30 cellular contexts compared by ENCODE assay signal in genomic region chr10:125865120-125865519, GRCh38. TPM values are rescaled to one million over a fixed set of nuclear protein-coding genes. Genes with fewer than 3 reads are reported as not detected.
"Had no signal": no experiment of that assay in that cellular context is flagged by ENCODE, and none has a peak within 500 bp of the region (broad histone marks: within the 10 kb centered on the region; RNA-seq: fewer than 3 reads in every experiment).

No MANE protein-coding gene starts in this region.

- H3K9me3 ChIP-seq: neutrophil, ovary, psoas muscle, spleen, suprapubic skin, testis, tibial artery, transverse colon, upper lobe of right lung, uterus had no signal

- H3K4me1 ChIP-seq: parathyroid adenoma, psoas muscle, spleen, suprapubic skin, testis, tibial artery, transverse colon, upper lobe of right lung, uterus had no signal

- H3K9ac ChIP-seq: parathyroid adenoma had no signal

- ATAC-seq: naive thymus-derived CD8-positive, alpha-beta T cell; natural killer cell treated with Interleukin-12 subunit alpha and Interleukin-12 subunit beta and Interleukin-15 and Interleukin-18, amount 100 ng/mL, for 72 hours; psoas muscle; right cardiac atrium; sciatic nerve; stimulated activated memory B cell treated with anti-CD40 and anti-IgM and Interleukin-4, amounts not matched to agents 10 μg/mL and 1 μg/mL and 100 μg/mL, for 72 hours; stimulated activated naive CD8-positive, alpha-beta T cell treated with anti-CD3 and anti-CD28 coated beads, Interleukin-15, amount 100 ng/mL, for 72 hours; stimulated activated naive CD8-positive, alpha-beta T cell treated with anti-CD3 and anti-CD28 coated beads, Interleukin-15, Interleukin-2, amounts not matched to agents 100 U/mL and 50 U/mL, for 24 hours; upper lobe of right lung had no signal

- H3K36me3 ChIP-seq: ovary, uterus had no signal

- H3K27ac ChIP-seq: neutrophil, ovary, parathyroid adenoma, psoas muscle, skin epidermis, spleen, suprapubic skin, testis, tibial artery, transverse colon, upper lobe of right lung, uterus had no signal

- H3K4me3 ChIP-seq: ovary, psoas muscle, skin epidermis, smooth muscle cell, spleen, suprapubic skin, testis, tibial artery, transverse colon, upper lobe of right lung, uterus had no signal

- DNase-seq: naive thymus-derived CD8-positive, alpha-beta T cell; nephron progenitor cell; nucleus accumbens; ovary; posterior cingulate gyrus; psoas muscle; right cardiac atrium; spleen; stimulated activated CD4-positive, alpha-beta T cell treated with anti-CD3 and anti-CD28 coated beads, Interleukin-12 subunit alpha, Interleukin-12 subunit beta, amount 100 ng/mL, for 4 hours; stimulated activated CD4-positive, alpha-beta T cell treated with anti-CD3 and anti-CD28 coated beads, Interleukin-1b, Interleukin-23, amount 100 ng/mL, for 48 hours; stimulated activated CD4-positive, alpha-beta T cell treated with anti-CD3 and anti-CD28 coated beads, Interleukin-4, amount 100 ng/mL, for 1 hour; stimulated activated CD4-positive, alpha-beta T cell treated with anti-CD3 and anti-CD28 coated beads, Interleukin-4, amount 100 ng/mL, for 4 hours; stimulated activated CD8-positive, alpha-beta memory T cell treated with anti-CD3 and anti-CD28 coated beads, Interleukin-4, amount 100 ng/mL, for 48 hours; stimulated activated naive CD4-positive, alpha-beta T cell; stimulated activated naive CD8-positive, alpha-beta T cell treated with anti-CD3 and anti-CD28 coated beads, Interleukin-15, amount 100 ng/mL, for 72 hours; stimulated activated naive CD8-positive, alpha-beta T cell treated with anti-CD3 and anti-CD28 coated beads, Interleukin-15, Interleukin-2, amounts not matched to agents 100 U/mL and 50 U/mL, for 24 hours; substantia nigra; testis; tibial artery; transverse colon; upper lobe of right lung; uterus had no signal

- H2AFZ ChIP-seq: parathyroid adenoma had no signal

- H3K27me3 ChIP-seq: neutrophil, ovary, spleen, suprapubic skin, testis, tibial artery, transverse colon, upper lobe of right lung, uterus had no signal

- H3K4me2 ChIP-seq: smooth muscle cell had no signal

RNA-seq across cellular contexts. Expression of gene FANK1, which starts 31.2 kb away (rescaled TPM):
- total RNA-seq: natural killer cell treated with Interleukin-12 subunit alpha and Interleukin-12 subunit beta and Interleukin-15 and Interleukin-18, amount 100 ng/mL, for 72 hours had no signal
- polyA plus RNA-seq: naive thymus-derived CD8-positive, alpha-beta T cell had no signal
